Comparison of ENCODE assay signal across 8 cellular contexts in genomic region chr19:23394481-23394880, GRCh38. TPM values are rescaled to one million over a fixed set of nuclear protein-coding genes. Genes with fewer than 3 reads are reported as not detected.
DNase-seq lines count a peak whose midpoint lies in the region; ATAC-seq, FAIRE-seq and TF ChIP-seq lines count a peak whose summit lies in the region.
"Not testable (repeated sequence)": the region's sequence is repeated elsewhere in the genome, so short reads cannot be mapped to it uniquely, and the experiment has no call there.

No MANE protein-coding gene starts in this region.

- not testable (repeated sequence) for H3K36me3 ChIP-seq in GM23248 (ENCODE audit: low read depth); breast epithelium; small intestine (ENCODE audit: control insufficient read depth in 2 of 2, insufficient read depth in 2 of 2, low read length in 2 of 2); aorta (ENCODE audit: control insufficient read depth in 1 of 2, insufficient read depth in 2 of 2, low read length in 1 of 2)
- H3K36me3 ChIP-seq in mesodermal cell (ENCODE audit: control insufficient read depth, insufficient read depth, low read length): peaks cover 57% of the 10 kb centered on the region

- peaks cover 56% of the 10 kb centered on the region for H3K79me2 ChIP-seq in GM23248 (ENCODE audit: insufficient read depth)

- DNase-seq in GM23248: peak; percentile 70
- DNase-seq in RPMI8226: peak; percentile 59
- DNase-seq in activated CD8-positive, alpha-beta memory T cell treated with anti-CD3 and anti-CD28 coated beads, Interleukin-2, amount 50 U/mL, for 4 hours: peak; percentile 35
- DNase-seq in breast epithelium (ENCODE audit: low spot score in 2 of 2): peak in 1 of 2 donors; percentile 48
- peak; percentile 4 for DNase-seq in glomerular endothelial cell (ENCODE audit: extremely low read depth, low read depth, low spot score)
- peak; percentile 54 for DNase-seq in small intestine
- peak in 1 of 2 donors; percentile 56 for DNase-seq in aorta

- TF ChIP-seq POLR2A in breast epithelium (IDR thresholded peaks at IDR 0.05): not testable (repeated sequence)

- H3K27me3 ChIP-seq in GM23248 (replicated peaks; ENCODE audit: insufficient read depth); breast epithelium; small intestine (ENCODE audit: control insufficient read depth in 2 of 2, insufficient read depth in 2 of 2, low read length in 2 of 2); aorta (ENCODE audit: control insufficient read depth in 1 of 2, insufficient read depth in 2 of 2, low read length in 1 of 2): not testable (repeated sequence)

- WGBS in GM23248 (ENCODE audit: low coverage in 1 of 2, low lambda C conversion rate in 2 of 2, missing lambda C conversion rate in 2 of 2), 2 experiments: 6 to 9% methylated on average over 12 of the region's 12 CpGs
- 8 to 15% methylated on average over 5 to 12 of the region's 12 CpGs for WGBS in mesodermal cell (ENCODE audit: insufficient coverage in 2 of 2), 2 experiments
- WGBS in small intestine, 3 donors: 0 to 6% (median 6%) methylated on average over 12 of the region's 12 CpGs
- WGBS in aorta, 2 donors: 3 to 4% methylated on average over 12 of the region's 12 CpGs

- H3K4me2 ChIP-seq in GM23248 (ENCODE audit: unreplicated experiment): peak overlapping the region; percentile 94

- not testable (repeated sequence) for H3K9me3 ChIP-seq in GM23248 (ENCODE audit: low read depth); breast epithelium; mesodermal cell (ENCODE audit: control insufficient read depth, low read length); small intestine (ENCODE audit: control insufficient read depth, low read depth); aorta (ENCODE audit: control insufficient read depth, low read length)

- not testable (repeated sequence) for H4K20me1 ChIP-seq in GM23248 (ENCODE audit: insufficient read depth)

- intact Hi-C loops in breast epithelium (cut with DNase I; ENCODE audit: low total_unique reads): not testable (repeated sequence)
- intact Hi-C loops in aorta (cut with DNase I): loop anchor here in 1 of 2 donors (10.0 kb wide), 1 partner anchor 120 kb away; no protein-coding TSS in a partner anchor

- in situ Hi-C loops in GM23248 (cut with MboI): not testable (repeated sequence)

- not testable (repeated sequence) for TF ChIP-seq CTCF in breast epithelium (IDR thresholded peaks at IDR 0.05)

- H3K4me3 ChIP-seq in GM23248 (peak overlapping the region; percentile 93), breast epithelium (peak overlapping the region; percentile 68 to 95 (median 81)), mesodermal cell (ENCODE audit: extremely low read depth, insufficient read depth, low read length, poor library complexity, severe bottlenecking) (peak overlapping the region; percentile 81), small intestine (ENCODE audit: low read depth in 1 of 2, low read length in 2 of 2) (peak overlapping the region; percentile 67), aorta (ENCODE audit: low read length in 2 of 2) (peak overlapping the region; percentile 42 to 77)

- H3F3A ChIP-seq in GM23248 (ENCODE audit: insufficient read depth): not testable (repeated sequence)

- H2AFZ ChIP-seq in GM23248: peak overlapping the region; percentile 89

- peak overlapping the region; percentile 99 for H3K9ac ChIP-seq in GM23248

- ATAC-seq in aorta (ENCODE audit: low FRiP score): not testable (repeated sequence)

- H3K9me2 ChIP-seq in GM23248 (ENCODE audit: insufficient read depth): not testable (repeated sequence)

- FAIRE-seq in small intestine (lab: Jason Lieb, UNC): not testable (repeated sequence)

- not testable (repeated sequence) for H3K4me1 ChIP-seq in GM23248 (ENCODE audit: insufficient read depth); mesodermal cell (ENCODE audit: control insufficient read depth, insufficient read depth, low read length, poor library complexity, severe bottlenecking); aorta (ENCODE audit: control insufficient read depth in 1 of 2, insufficient read depth in 2 of 2, low read length in 2 of 2)
- H3K4me1 ChIP-seq in breast epithelium: peaks cover 0 to 17% of the 10 kb centered on the region in 2 donors
- H3K4me1 ChIP-seq in small intestine (ENCODE audit: control insufficient read depth in 2 of 2, insufficient read depth in 1 of 2, low read depth in 1 of 2, low read length in 1 of 2): peaks cover 0 to 14% of the 10 kb centered on the region in 2 donors

- H3K27ac ChIP-seq in GM23248: peak overlapping the region; percentile 98
- H3K27ac ChIP-seq in breast epithelium: peak overlapping the region; percentile 98
- H3K27ac ChIP-seq in mesodermal cell (ENCODE audit: low read depth, low read length, severe bottlenecking): peak overlapping the region; percentile 99
- peak overlapping the region; percentile 87 to 95 for H3K27ac ChIP-seq in small intestine (ENCODE audit: low read depth in 1 of 2, low read length in 1 of 2)
- H3K27ac ChIP-seq in aorta (ENCODE audit: low read depth in 1 of 2, low read length in 2 of 2): peak overlapping the region in 1 of 2 donors; percentile 51

RNA-seq across cellular contexts. Expression of gene ZNF91, which starts 0.8 kb away (rescaled TPM):
- total RNA-seq in GM23248 (2014; rRNA removed; shearing (Covaris generic)): 8.2 and 10.5 TPM in 2 replicates
- polyA plus RNA-seq in GM23248 (2016; fragmentation: Nextera tagmentation; extraction: Ambion mirVana) (6.9 and 8.2 TPM in 2 replicates), small intestine (10 to 100 TPM; 12.4 to 18.3 (median 13.9) TPM), aorta (10 to 100 TPM in 1 of 2 donors, 1 to 10 TPM in 1; 7.1 to 12.6 TPM)
- total RNA-seq in breast epithelium (100 to 1,000 TPM; 106 to 201 (median 149) TPM), glomerular endothelial cell (17.6 and 18.4 TPM in 2 replicates), aorta (10 to 100 TPM; 52.4 to 63.6 TPM)
- polyA plus RNA-seq in mesodermal cell (2013, experiment 1 of 2): 24.5 TPM
- polyA plus RNA-seq in mesodermal cell (2013, experiment 2 of 2): 28.6 TPM
